Comparison of ENCODE assay signal across 8 cellular contexts in the genomic region with DNA sequence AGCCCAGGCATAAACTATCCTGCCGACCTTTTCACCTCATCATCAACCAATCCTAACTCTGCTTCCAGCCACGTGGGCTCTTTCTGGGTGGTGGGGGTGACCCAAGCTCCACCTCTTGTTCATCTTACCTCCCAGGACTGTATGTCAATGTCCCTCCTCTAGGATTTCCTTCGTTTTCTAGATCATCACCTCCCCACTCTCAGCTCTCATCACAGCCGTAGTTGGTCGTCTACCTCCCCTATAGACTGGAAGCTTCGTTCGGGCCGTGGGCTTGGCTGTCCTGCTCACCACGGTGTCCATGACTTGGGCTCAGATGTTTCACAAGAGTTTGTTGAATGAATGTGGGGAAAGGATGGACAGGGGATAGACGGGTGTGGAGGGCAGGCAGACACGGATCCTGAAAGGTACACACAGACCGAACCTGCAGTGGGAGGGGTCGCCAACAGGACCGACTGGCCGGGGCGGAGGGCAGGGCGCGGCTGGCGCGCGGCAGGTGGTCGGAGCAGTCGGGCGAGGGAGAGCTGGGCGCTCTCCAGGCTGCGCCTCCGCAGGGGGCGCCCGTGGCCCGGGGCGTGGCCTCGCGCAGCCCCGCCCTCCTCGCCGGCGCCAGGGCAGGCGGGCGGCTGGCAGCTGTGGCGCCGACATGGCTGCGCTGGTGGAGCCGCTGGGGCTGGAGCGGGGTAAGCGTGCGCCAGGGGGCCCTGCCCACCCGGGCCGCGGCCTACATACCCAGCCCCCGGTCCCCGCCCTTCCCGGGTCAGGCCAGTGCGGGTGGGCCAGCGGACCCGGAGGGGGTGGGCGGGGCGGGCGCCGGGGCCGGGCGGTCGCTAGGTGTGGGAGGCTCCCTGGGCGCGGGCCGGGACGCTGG. TPM values are rescaled to one million over a fixed set of nuclear protein-coding genes. Genes with fewer than 3 reads are reported as not detected.
A peak's percentile ranks its signal among the peaks of the same experiment; 100 is the strongest.
DNase-seq lines count a peak whose midpoint lies in the region; ATAC-seq and TF ChIP-seq lines count a peak whose summit lies in the region.

A gene with protein sequence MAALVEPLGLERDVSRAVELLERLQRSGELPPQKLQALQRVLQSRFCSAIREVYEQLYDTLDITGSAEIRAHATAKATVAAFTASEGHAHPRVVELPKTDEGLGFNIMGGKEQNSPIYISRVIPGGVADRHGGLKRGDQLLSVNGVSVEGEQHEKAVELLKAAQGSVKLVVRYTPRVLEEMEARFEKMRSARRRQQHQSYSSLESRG (plus strand): TSS at position 609 of the 868 bp plus-strand sequence. CDS start 35 bp downstream, at position 644.

- peak within 1 kb of the TSS; percentile 85 for H3K4me2 ChIP-seq in parathyroid adenoma (ENCODE audit: low read length)

- H3K36me3 ChIP-seq in parathyroid adenoma (ENCODE audit: control insufficient read depth, insufficient read depth, low read length) = no peaks in the 10 kb centered on the region
- H3K36me3 ChIP-seq in uterus = no peaks in the 10 kb centered on the region

- H3K4me1 ChIP-seq in parathyroid adenoma (peaks cover 13% of the 10 kb centered on the region), uterus (peaks cover 0 to 5% of the 10 kb centered on the region in 2 donors)

- ATAC-seq in GM21423 (IDR thresholded peaks at IDR 0.05; ENCODE audit: unreplicated experiment) = peak; percentile 40
- ATAC-seq in activated naive CD4-positive, alpha-beta T cell treated with anti-CD3 and anti-CD28 coated beads, Interleukin-2, amount 50 U/mL, for 72 hours = peak; percentile 72 to 76
- ATAC-seq in Right ventricle myocardium superior (ENCODE audit: poor library complexity) = peak; percentile 69

- TF ChIP-seq POLR2A in uterus (IDR thresholded peaks at IDR 0.05) = peak in 1 of 2 donors; percentile 55

- H3K27me3 ChIP-seq in parathyroid adenoma (ENCODE audit: control insufficient read depth, insufficient read depth, low read length) (no peaks in the 10 kb centered on the region), uterus (no peaks in the 10 kb centered on the region)

- peak within 1 kb of the TSS; percentile 81 for H3K27ac ChIP-seq in parathyroid adenoma
- H3K27ac ChIP-seq in uterus = peak within 1 kb of the TSS; percentile 70 to 75

- H3K9me3 ChIP-seq in parathyroid adenoma (ENCODE audit: control insufficient read depth, low read length) (no peaks in the 10 kb centered on the region), uterus (no peaks in the 10 kb centered on the region)

- no peaks in the 10 kb centered on the region for H3K9me3 Mint-ChIP-seq in activated naive CD4-positive, alpha-beta T cell treated with anti-CD3 and anti-CD28 coated beads, Interleukin-2, amount 50 U/mL, for 72 hours

- no peaks in the 10 kb centered on the region for H3K79me2 ChIP-seq in parathyroid adenoma

- H3K36me3 Mint-ChIP-seq in activated naive CD4-positive, alpha-beta T cell treated with anti-CD3 and anti-CD28 coated beads, Interleukin-2, amount 50 U/mL, for 72 hours = peaks cover 0 to 3% of the 10 kb centered on the region in 2 donors

- TF ChIP-seq CTCF in parathyroid adenoma (IDR thresholded peaks at IDR 0.05) = peak; percentile 36
- peak in 3 of 4 experiments; percentile 67 to 79 (median 69) for TF ChIP-seq CTCF in uterus (IDR thresholded peaks at IDR 0.05)

- H3K27ac Mint-ChIP-seq in activated naive CD4-positive, alpha-beta T cell treated with anti-CD3 and anti-CD28 coated beads, Interleukin-2, amount 50 U/mL, for 72 hours = peak within 1 kb of the TSS in 1 of 2 donors; percentile 25

- DNase-seq in COR-L47 (lab: John Stamatoyannopoulos, UW) (peak; percentile 50), LoVo (ENCODE audit: low spot score) (peak; percentile 83), SK-N-DZ (ENCODE audit: low spot score) (peak; percentile 70), Right ventricle myocardium superior (peak; percentile 79), uterus (peak; percentile 40 to 70)
- peak; percentile 86 to 88 for DNase-seq in activated naive CD4-positive, alpha-beta T cell treated with anti-CD3 and anti-CD28 coated beads, Interleukin-2, amount 50 U/mL, for 72 hours (ENCODE audit: low spot score in 2 of 2)

- peak within 1 kb of the TSS; percentile 94 for H2AFZ ChIP-seq in parathyroid adenoma

- H3K9ac ChIP-seq in parathyroid adenoma = no peak within 1 kb of the TSS

- intact Hi-C loops in Right ventricle myocardium superior (cut with DNase I) (no loop called here), uterus (cut with DNase I; ENCODE audit: low total_unique reads) (no loop called here)

- peak within 1 kb of the TSS; percentile 75 for H3K4me3 ChIP-seq in parathyroid adenoma (ENCODE audit: low read depth, low read length)
- peak within 1 kb of the TSS; percentile 62 to 64 for H3K4me3 ChIP-seq in uterus

RNA-seq across cellular contexts. Expression of the gene that starts here (rescaled TPM):
- polyA plus RNA-seq in SK-N-DZ (2014; cell fraction: cytosol; rRNA removed) = 4.9 and 13.9 TPM in 2 replicates
- polyA plus RNA-seq in SK-N-DZ (2014; cell fraction: nucleus; rRNA removed) = 31.3 and 32.6 TPM in 2 replicates
- total RNA-seq in activated naive CD4-positive, alpha-beta T cell treated with anti-CD3 and anti-CD28 coated beads, Interleukin-2, amount 50 U/mL, for 72 hours = 10 to 100 TPM in 1 of 2 donors, 1 to 10 TPM in 1; 1.9 to 12.4 TPM
- total RNA-seq in Right ventricle myocardium superior (21.3 TPM), uterus (10 to 100 TPM in 1 of 4 donors, 1 to 10 TPM in 2, not detected in 1; 5.1 to 15.2 (median 5.7) TPM)

Comparison
In these comparisons a context has a peak if more than half of its experiments do, and no peak if none do; other contexts are left out.
1. Peak in every context shown above with its lines: DNase-seq, ATAC-seq, H3K4me3 ChIP-seq and H3K27ac ChIP-seq.